Comparison of ENCODE assay signal across 8 cellular contexts in genomic region chr3:50245831-50246516, GRCh38. TPM values are rescaled to one million over a fixed set of nuclear protein-coding genes. Genes with fewer than 3 reads are reported as not detected.
A peak's percentile ranks its signal among the peaks of the same experiment; 100 is the strongest.
DNase-seq lines count a peak whose midpoint lies in the region; ATAC-seq, FAIRE-seq and TF ChIP-seq lines count a peak whose summit lies in the region.

No MANE protein-coding gene starts in this region.

- H3K27me3 ChIP-seq in smooth muscle cell (ENCODE audit: low read depth): no peaks in the 10 kb centered on the region

- TF ChIP-seq CTCF in GM12875 (IDR thresholded peaks at IDR 0.05; ENCODE audit: borderline replicate concordance, insufficient read depth, low read depth, low read length): peak; percentile 99
- TF ChIP-seq CTCF in VCaP (conservative IDR thresholded peaks at IDR 0.05): peak; percentile 99
- peak; percentile 99 for TF ChIP-seq CTCF in smooth muscle cell (IDR thresholded peaks at IDR 0.05; ENCODE audit: borderline replicate concordance, insufficient read depth, poor library complexity, severe bottlenecking)

- H3K9ac ChIP-seq in smooth muscle cell (ENCODE audit: low read depth): peak overlapping the region; percentile 74

- H3K9me3 Mint-ChIP-seq in immature natural killer cell: no peaks in the 10 kb centered on the region

- H3K9me3 ChIP-seq in smooth muscle cell (replicated peaks; ENCODE audit: low read depth): no peaks in the 10 kb centered on the region

- peak overlapping the region; percentile 77 for H3K27ac ChIP-seq in VCaP
- peak overlapping the region; percentile 93 for H3K27ac ChIP-seq in smooth muscle cell (ENCODE audit: low read depth)

- peaks cover 43% of the 10 kb centered on the region for H3K4me1 ChIP-seq in smooth muscle cell (ENCODE audit: low read depth)

- H3K36me3 Mint-ChIP-seq in immature natural killer cell: no peaks in the 10 kb centered on the region

- FAIRE-seq in RCC 7860 (lab: Jason Lieb, UNC): no peak

- DNase-seq in NCI-H1694 treated with DMSO at 0.1 percent for 48 hours (lab: John Stamatoyannopoulos, UW) (peak; percentile 36), brain pericyte (ENCODE audit: low read depth, low spot score) (peak; percentile 60), immature natural killer cell (peak; percentile 91 to 92 (median 91)), smooth muscle cell (lab: John Stamatoyannopoulos, UW; ENCODE audit: unreplicated experiment) (peak; percentile 83), RCC 7860 (ENCODE audit: low spot score) (no peak)

- peaks cover 23% of the 10 kb centered on the region for H3F3A ChIP-seq in smooth muscle cell (ENCODE audit: low read depth)

- peak; percentile 71 for ATAC-seq in HG02678 (IDR thresholded peaks at IDR 0.05; ENCODE audit: unreplicated experiment)

- no peak overlapping the region for H2AFZ ChIP-seq in smooth muscle cell (ENCODE audit: low read depth)

- H3K27ac Mint-ChIP-seq in immature natural killer cell: peak overlapping the region; percentile 93 to 98 (median 96)

- peaks cover 89 to 93% of the 10 kb centered on the region in 2 donors for H3K4me1 Mint-ChIP-seq in immature natural killer cell

- peaks cover 93% of the 10 kb centered on the region for H3K79me2 ChIP-seq in smooth muscle cell (ENCODE audit: low read depth)

- H3K36me3 ChIP-seq in smooth muscle cell (ENCODE audit: low read depth): no peaks in the 10 kb centered on the region

- H3K27me3 Mint-ChIP-seq in immature natural killer cell (ENCODE audit: low read depth in 3 of 3): peaks cover 3 to 15% (median 5%) of the 10 kb centered on the region in 3 donors

- H3K4me3 Mint-ChIP-seq in immature natural killer cell: peak overlapping the region; percentile 72 to 84 (median 81)

- H3K4me2 ChIP-seq in smooth muscle cell: peak overlapping the region; percentile 86

- peaks cover 79% of the 10 kb centered on the region for H4K20me1 ChIP-seq in smooth muscle cell (ENCODE audit: low read depth)

- 8% methylated on average over 18 of the region's 25 CpGs for WGBS in smooth muscle cell (ENCODE audit: low lambda C conversion rate)

- H3K4me3 ChIP-seq in GM12875 (ENCODE audit: low read depth, low read length): peak overlapping the region; percentile 59
- peak overlapping the region; percentile 42 for H3K4me3 ChIP-seq in smooth muscle cell

RNA-seq across cellular contexts. Expression of gene GNAI2, which starts 10.0 kb away (rescaled TPM):
- polyA plus RNA-seq in immature natural killer cell: 100 to 1,000 TPM; 550 to 903 (median 902) TPM
- 209 and 230 TPM in 2 replicates for total RNA-seq in smooth muscle cell
- polyA plus RNA-seq in smooth muscle cell: 454 and 466 TPM in 2 replicates

RNA-seq across cellular contexts. Expression of gene SEMA3B, which starts 23.0 kb away (rescaled TPM):
- polyA plus RNA-seq in immature natural killer cell (not detected), smooth muscle cell (26.3 and 70.7 TPM in 2 replicates)
- 26.8 and 48.3 TPM in 2 replicates for total RNA-seq in smooth muscle cell

RNA-seq across cellular contexts. Expression of gene LSMEM2, which starts 32.9 kb away (rescaled TPM):
- not detected for polyA plus RNA-seq in immature natural killer cell
- 0.09 and 0.18 TPM in 2 replicates for total RNA-seq in smooth muscle cell
- polyA plus RNA-seq in smooth muscle cell: 0.87 TPM in 1 of 2 replicates, not detected in the other

RNA-seq across cellular contexts. Expression of gene SLC38A3, which starts 40.9 kb away (rescaled TPM):
- polyA plus RNA-seq in immature natural killer cell: not detected
- 0.58 and 3.9 TPM in 2 replicates for total RNA-seq in smooth muscle cell
- polyA plus RNA-seq in smooth muscle cell: 3.5 and 4.2 TPM in 2 replicates

RNA-seq across cellular contexts. Expression of gene IFRD2, which starts 46.3 kb away (rescaled TPM):
- polyA plus RNA-seq in immature natural killer cell (10 to 100 TPM; 38.0 to 54.3 (median 51.3) TPM), smooth muscle cell (59.3 and 62.6 TPM in 2 replicates)
- total RNA-seq in smooth muscle cell: 19.9 and 20.8 TPM in 2 replicates

Comparison
In these comparisons a context has a peak if more than half of its experiments do, and no peak if none do; other contexts are left out.
1. RNA of gene SEMA3B, which starts 23.0 kb away (polyA plus RNA-seq): 26.3 to 70.7 TPM in smooth muscle cell; not detected in immature natural killer cell; every median in the first group is over 10 times any median in the second.
2. Peak in every context shown above with its lines, with median percentiles within 50 percentile points of each other: CTCF ChIP-seq.